Comparison of ENCODE assay signal across 1 cellular context in genomic region chr2:54609647-54610046, GRCh38.
TF ChIP-seq lines count a peak whose summit lies in the region.

No MANE protein-coding gene starts in this region.

TF ChIP-seq in HepG2, 621 proteins besides CTCF, POLR2A, EP300 and RAD21 (continued from another document):
- TF ChIP-seq HBP1 (CRISPR knock-in tag; IDR thresholded peaks at IDR 0.05; ENCODE audit: low read depth) (no peak), KLF16 (CRISPR knock-in tag; IDR thresholded peaks at IDR 0.05) (0 out of 4 replicates have a peak, but pooled peaks of 1 of the 2 experiments have one; percentile 27), GPN1 (CRISPR knock-in tag; IDR thresholded peaks at IDR 0.05; ENCODE audit: borderline replicate concordance) (no peak)
